In genomic region chr4:60617731-60618130, GRCh38 we compare ENCODE assay signal across 18 cellular contexts.
DNase-seq lines count a peak whose midpoint lies in the region; FAIRE-seq and TF ChIP-seq lines count a peak whose summit lies in the region.
"Had no signal": no experiment of that assay in that cellular context is flagged by ENCODE, and none has a peak within 500 bp of the region (broad histone marks: within the 10 kb centered on the region; RNA-seq: fewer than 3 reads in every experiment).

No MANE protein-coding gene starts in this region.

- no peak overlapping the region for H3K27ac ChIP-seq in mammary epithelial cell (ENCODE audit: insufficient read depth, low read depth, low read length)
- no peak overlapping the region for H3K27ac ChIP-seq in breast epithelium
- H3K27ac ChIP-seq in H1 (ENCODE audit: low read depth, low read length): no peak overlapping the region
- H3K27ac ChIP-seq in substantia nigra (ENCODE audit: low read depth, low read length, poor library complexity, severe bottlenecking): no peak overlapping the region
- H3K27ac ChIP-seq: C4-2B had no signal

- POLR2A ChIA-PET in H1 (lab: Charles Lee; ENCODE audit: partially characterized antibody): no interaction called here

- dilution Hi-C loops in mammary epithelial cell (cut with HindIII; ENCODE audit: low sequenced_read_pairs): no loop called here

- in situ Hi-C loops in mammary epithelial cell (cut with MboI; ENCODE audit: low sequenced_read_pairs in 2 of 2): no loop called here

- H3K4me2 ChIP-seq in mammary epithelial cell (ENCODE audit: insufficient read depth, low read depth, low read length) (no peak overlapping the region), H1 (ENCODE audit: insufficient read depth in 1 of 2, low read depth in 2 of 2, low read length in 2 of 2) (no peak overlapping the region)
- H3K4me2 ChIP-seq: GM23338 had no signal

- FAIRE-seq in H1 (lab: Jason Lieb, UNC): no peak
- FAIRE-seq: GM12891, HepG2 had no signal

- H4K20me1 ChIP-seq in mammary epithelial cell (ENCODE audit: insufficient read depth, low read length) (no peaks in the 10 kb centered on the region), H1 (replicated peaks in 1 of 2; ENCODE audit: control insufficient read depth in 1 of 2, insufficient read depth in 2 of 2, low read length in 2 of 2) (no peaks in the 10 kb centered on the region)

- CTCF ChIA-PET in mammary epithelial cell (lab: Charles Lee; ENCODE audit: low non-redundant PET): no interaction called here
- CTCF ChIA-PET in H1 (lab: Charles Lee; ENCODE audit: partially characterized antibody): interaction anchor here (0.5 to 1.2 kb wide), 2 partner anchors 154 to 161 kb away, joined by 3 read pairs; no protein-coding TSS in a partner anchor

- intact Hi-C loops in mammary epithelial cell (cut with micrococcal nuclease) (no loop called here), breast epithelium (cut with DNase I; ENCODE audit: low total_unique reads) (no loop called here)

- H3K27me3 ChIP-seq in mammary epithelial cell (ENCODE audit: insufficient read depth, low read length) (no peaks in the 10 kb centered on the region), breast epithelium (no peaks in the 10 kb centered on the region), H1 (replicated peaks in 1 of 4; ENCODE audit: control insufficient read depth in 3 of 4, extremely low read depth in 1 of 4, insufficient read depth in 3 of 4, low read length in 3 of 4) (no peaks in the 10 kb centered on the region)

- H2AFZ ChIP-seq in mammary epithelial cell (ENCODE audit: low read depth, low read length): peak overlapping the region; percentile 23
- H2AFZ ChIP-seq in H1 (ENCODE audit: low read length): 0 out of 2 replicates have a peak overlapping the region, but pooled peaks have one; percentile 51
- H2AFZ ChIP-seq: GM23338 had no signal

- H3K4me1 ChIP-seq in mammary epithelial cell (ENCODE audit: insufficient read depth, low read length) (peaks cover 5% of the 10 kb centered on the region), breast epithelium (no peaks in the 10 kb centered on the region), H1 (replicated peaks in 1 of 4; ENCODE audit: control insufficient read depth in 3 of 4, insufficient read depth in 4 of 4, low read length in 3 of 4) (no peaks in the 10 kb centered on the region)

- no peak for TF ChIP-seq EP300 in H1 (IDR thresholded peaks at IDR 0.05; ENCODE audit: borderline replicate concordance in 1 of 2, low read depth in 2 of 2, low read length in 2 of 2)

- no peak overlapping the region for H3K18ac ChIP-seq in H1 (ENCODE audit: extremely low read depth, low read length)

- H2BK120ac ChIP-seq in H1 (replicated peaks; ENCODE audit: low read depth, low read length): no peak overlapping the region

- no peak for TF ChIP-seq POLR2A in breast epithelium (IDR thresholded peaks at IDR 0.05)
- no peak for TF ChIP-seq POLR2A in H1 (IDR thresholded peaks at IDR 0.05; ENCODE audit: control extremely low read depth in 1 of 2, low read depth in 2 of 2, low read length in 2 of 2)

- no peak overlapping the region for H4K8ac ChIP-seq in H1 (ENCODE audit: extremely low read depth, insufficient read depth, low read length)

- no peaks in the 10 kb centered on the region for H3K23me2 ChIP-seq in H1 (ENCODE audit: low read depth, low read length)

- H3K4ac ChIP-seq in H1 (replicated peaks; ENCODE audit: insufficient read length, low read depth, low read length): no peak overlapping the region

- H2AK5ac ChIP-seq in H1 (ENCODE audit: low read depth, low read length): no peak overlapping the region

- TF ChIP-seq RAD21 in H1 (IDR thresholded peaks at IDR 0.05 in 1 of 2, conservative IDR thresholded peaks at IDR 0.05 in 1 of 2; ENCODE audit: low read depth in 2 of 2, low read length in 2 of 2): no peak

- no peak overlapping the region for H2BK5ac ChIP-seq in H1 (ENCODE audit: low read depth, low read length)

- no peaks in the 10 kb centered on the region for H3K36me3 ChIP-seq in mammary epithelial cell (ENCODE audit: insufficient read depth, low read length)
- no peaks in the 10 kb centered on the region for H3K36me3 ChIP-seq in breast epithelium
- H3K36me3 ChIP-seq in H1 (ENCODE audit: control insufficient read depth in 2 of 4, insufficient read depth in 4 of 4, low read length in 3 of 4): no peaks in the 10 kb centered on the region

- no peak overlapping the region for H3K23ac ChIP-seq in H1 (ENCODE audit: insufficient read length)

- no peak overlapping the region for H3K9ac ChIP-seq in mammary epithelial cell (ENCODE audit: insufficient read depth, low read length)
- H3K9ac ChIP-seq in H1 (replicated peaks in 1 of 4; ENCODE audit: extremely low read depth in 1 of 4, low read depth in 3 of 4, low read length in 3 of 4): no peak overlapping the region

- H2BK15ac ChIP-seq in H1 (ENCODE audit: low read length): no peak overlapping the region

- no peak overlapping the region for H3K14ac ChIP-seq in H1 (ENCODE audit: insufficient read length)

- no peak overlapping the region for H4K91ac ChIP-seq in H1 (replicated peaks; ENCODE audit: insufficient read length, low read length)

- TF ChIP-seq CTCF in mammary epithelial cell (conservative IDR thresholded peaks at IDR 0.05 in 1 of 2, IDR thresholded peaks at IDR 0.05 in 1 of 2; ENCODE audit: extremely low read depth in 1 of 2, insufficient read depth in 1 of 2, low read depth in 1 of 2, low read length in 2 of 2): no peak
- TF ChIP-seq CTCF in breast epithelium (IDR thresholded peaks at IDR 0.05): no peak
- TF ChIP-seq CTCF in H1 (IDR thresholded peaks at IDR 0.05; ENCODE audit: control extremely low read depth in 1 of 3, insufficient read depth in 1 of 3, low read depth in 1 of 3, low read length in 3 of 3): no peak

- BruUV-seq in mammary epithelial cell (replicated peaks; lab: Mats Ljungman, UMichigan): no TSS peak

- 83% methylated on average over 4 of the region's 4 CpGs for WGBS in mammary epithelial cell (ENCODE audit: low coverage, missing lambda C conversion rate)
- WGBS in H1 (ENCODE audit: extremely low coverage in 1 of 2, insufficient coverage in 1 of 2, insufficient read length in 1 of 2, insufficient replicate concordance in 2 of 2, low coverage in 1 of 2, low lambda C conversion rate in 2 of 2, missing lambda C conversion rate in 1 of 2), 2 experiments: 84% methylated on average over 4 of the region's 4 CpGs; no CpG with 5 or more reads in 1 of the 2 experiments

- H3K79me1 ChIP-seq in H1 (ENCODE audit: low read depth, low read length): no peaks in the 10 kb centered on the region

- no peak overlapping the region for H2BK12ac ChIP-seq in H1 (ENCODE audit: low read depth, low read length)

- H3K4me3 ChIP-seq in mammary epithelial cell (replicated peaks in 1 of 3; ENCODE audit: insufficient read depth in 1 of 3, low read depth in 2 of 3, low read length in 3 of 3): no peak overlapping the region
- no peak overlapping the region for H3K4me3 ChIP-seq in breast epithelium
- no peak overlapping the region for H3K4me3 ChIP-seq in H1 (ENCODE audit: extremely low read depth in 1 of 4, insufficient read depth in 2 of 4, low read depth in 3 of 4, low read length in 4 of 4)
- H3K4me3 ChIP-seq: GM23338 had no signal

- H4K5ac ChIP-seq in H1 (ENCODE audit: insufficient read length, low read depth, low read length): no peak overlapping the region

- peaks cover 3% of the 10 kb centered on the region for H3K9me3 ChIP-seq in mammary epithelial cell (replicated peaks; ENCODE audit: insufficient read depth, low read length)
- H3K9me3 ChIP-seq in breast epithelium: peaks cover 0 to 3% of the 10 kb centered on the region in 2 donors
- H3K9me3 ChIP-seq in H1 (ENCODE audit: insufficient read depth in 2 of 2, low read depth in 1 of 2, low read length in 1 of 2): no peaks in the 10 kb centered on the region; a peak in 1 of 4 replicates

- H3K56ac ChIP-seq in H1 (replicated peaks; ENCODE audit: insufficient read length, low read depth, low read length): no peak overlapping the region

- DNase-seq in mammary epithelial cell (no peak), breast epithelium (ENCODE audit: low spot score in 2 of 2) (no peak), EL (peak; percentile 8), H1 (ENCODE audit: low read depth in 1 of 2, low spot score in 2 of 2) (no peak), dedifferentiated amniotic fluid mesenchymal stem cell (ENCODE audit: extremely low spot score) (no peak), substantia nigra (lab: John Stamatoyannopoulos, UW) (no peak), SHP77 treated with DMSO at 0.1 percent for 48 hours (lab: John Stamatoyannopoulos, UW) (no peak)
- DNase-seq: 8988T; AML-193; CD4-positive, alpha-beta T cell; DMS153; DMS79; H7; KG1 had no signal

- no peak overlapping the region for H2BK20ac ChIP-seq in H1 (ENCODE audit: low read length)

- H3K79me2 ChIP-seq in mammary epithelial cell (ENCODE audit: insufficient read depth, low read length) (no peaks in the 10 kb centered on the region), H1 (ENCODE audit: control insufficient read depth in 1 of 2, insufficient read depth in 2 of 2, low read length in 2 of 2) (no peaks in the 10 kb centered on the region)

TF ChIP-seq in H1, 55 proteins besides CTCF, POLR2A, EP300 and RAD21:
- TF ChIP-seq KDM4A (IDR thresholded peaks at IDR 0.05; ENCODE audit: low read depth, low read length, severe bottlenecking): no peak
- TF ChIP-seq BCL11A (IDR thresholded peaks at IDR 0.05; ENCODE audit: low read depth in 2 of 2, low read length in 2 of 2): no peak
- no peak for TF ChIP-seq TAF1 (IDR thresholded peaks at IDR 0.05; ENCODE audit: low read depth, low read length)
- no peak for TF ChIP-seq BRCA1 (IDR thresholded peaks at IDR 0.05; ENCODE audit: low read depth, low read length)
- TF ChIP-seq ASH2L (IDR thresholded peaks at IDR 0.05; ENCODE audit: low read length): no peak
- no peak for TF ChIP-seq POLR2AphosphoS5 (IDR thresholded peaks at IDR 0.05; ENCODE audit: low read depth, low read length)
- no peak for TF ChIP-seq EGR1 (IDR thresholded peaks at IDR 0.05; ENCODE audit: borderline replicate concordance, low read depth, low read length)
- no peak for TF ChIP-seq PHF8 (conservative IDR thresholded peaks at IDR 0.05; ENCODE audit: low read depth, low read length)
- TF ChIP-seq GABPA (IDR thresholded peaks at IDR 0.05; ENCODE audit: borderline replicate concordance, insufficient read depth, low read length): no peak
- TF ChIP-seq CHD1 (IDR thresholded peaks at IDR 0.05; ENCODE audit: low read depth, low read length): no peak
- no peak for TF ChIP-seq RFX5 (IDR thresholded peaks at IDR 0.05; ENCODE audit: borderline replicate concordance, low read depth, low read length)
- no peak for TF ChIP-seq SIRT6 (IDR thresholded peaks at IDR 0.05; ENCODE audit: low read length)
- TF ChIP-seq SUZ12 (IDR thresholded peaks at IDR 0.05; ENCODE audit: low read length): no peak
TF ChIP-seq in H1: peak in this region for 0.
